ENCODE assay signal across 1 cellular context in the genomic region with DNA sequence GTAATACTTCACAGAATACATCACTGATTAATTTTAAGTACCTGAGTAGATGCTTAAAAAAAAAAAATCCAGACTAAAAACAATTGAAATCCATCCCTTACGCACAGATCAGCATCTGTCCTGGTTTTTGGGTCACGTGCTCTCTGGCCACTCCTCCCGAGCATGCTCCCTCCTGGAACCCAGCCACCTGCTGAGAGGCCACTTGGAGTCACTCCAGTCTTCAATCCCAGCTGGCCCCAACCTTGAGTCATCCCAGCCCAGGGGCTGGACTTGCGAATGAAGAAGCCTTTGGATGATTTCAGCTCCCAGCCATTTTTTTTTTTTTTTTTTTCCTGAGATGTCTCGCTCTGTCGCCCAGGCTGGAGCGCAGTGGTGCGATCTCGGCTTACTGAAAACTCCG.
TF ChIP-seq lines count a peak whose summit lies in the region.

No MANE protein-coding gene starts in this region.

TF ChIP-seq in GM23338, 12 proteins besides CTCF, POLR2A, EP300 and RAD21 (continued from another document):
- TF ChIP-seq, protein P1, sequence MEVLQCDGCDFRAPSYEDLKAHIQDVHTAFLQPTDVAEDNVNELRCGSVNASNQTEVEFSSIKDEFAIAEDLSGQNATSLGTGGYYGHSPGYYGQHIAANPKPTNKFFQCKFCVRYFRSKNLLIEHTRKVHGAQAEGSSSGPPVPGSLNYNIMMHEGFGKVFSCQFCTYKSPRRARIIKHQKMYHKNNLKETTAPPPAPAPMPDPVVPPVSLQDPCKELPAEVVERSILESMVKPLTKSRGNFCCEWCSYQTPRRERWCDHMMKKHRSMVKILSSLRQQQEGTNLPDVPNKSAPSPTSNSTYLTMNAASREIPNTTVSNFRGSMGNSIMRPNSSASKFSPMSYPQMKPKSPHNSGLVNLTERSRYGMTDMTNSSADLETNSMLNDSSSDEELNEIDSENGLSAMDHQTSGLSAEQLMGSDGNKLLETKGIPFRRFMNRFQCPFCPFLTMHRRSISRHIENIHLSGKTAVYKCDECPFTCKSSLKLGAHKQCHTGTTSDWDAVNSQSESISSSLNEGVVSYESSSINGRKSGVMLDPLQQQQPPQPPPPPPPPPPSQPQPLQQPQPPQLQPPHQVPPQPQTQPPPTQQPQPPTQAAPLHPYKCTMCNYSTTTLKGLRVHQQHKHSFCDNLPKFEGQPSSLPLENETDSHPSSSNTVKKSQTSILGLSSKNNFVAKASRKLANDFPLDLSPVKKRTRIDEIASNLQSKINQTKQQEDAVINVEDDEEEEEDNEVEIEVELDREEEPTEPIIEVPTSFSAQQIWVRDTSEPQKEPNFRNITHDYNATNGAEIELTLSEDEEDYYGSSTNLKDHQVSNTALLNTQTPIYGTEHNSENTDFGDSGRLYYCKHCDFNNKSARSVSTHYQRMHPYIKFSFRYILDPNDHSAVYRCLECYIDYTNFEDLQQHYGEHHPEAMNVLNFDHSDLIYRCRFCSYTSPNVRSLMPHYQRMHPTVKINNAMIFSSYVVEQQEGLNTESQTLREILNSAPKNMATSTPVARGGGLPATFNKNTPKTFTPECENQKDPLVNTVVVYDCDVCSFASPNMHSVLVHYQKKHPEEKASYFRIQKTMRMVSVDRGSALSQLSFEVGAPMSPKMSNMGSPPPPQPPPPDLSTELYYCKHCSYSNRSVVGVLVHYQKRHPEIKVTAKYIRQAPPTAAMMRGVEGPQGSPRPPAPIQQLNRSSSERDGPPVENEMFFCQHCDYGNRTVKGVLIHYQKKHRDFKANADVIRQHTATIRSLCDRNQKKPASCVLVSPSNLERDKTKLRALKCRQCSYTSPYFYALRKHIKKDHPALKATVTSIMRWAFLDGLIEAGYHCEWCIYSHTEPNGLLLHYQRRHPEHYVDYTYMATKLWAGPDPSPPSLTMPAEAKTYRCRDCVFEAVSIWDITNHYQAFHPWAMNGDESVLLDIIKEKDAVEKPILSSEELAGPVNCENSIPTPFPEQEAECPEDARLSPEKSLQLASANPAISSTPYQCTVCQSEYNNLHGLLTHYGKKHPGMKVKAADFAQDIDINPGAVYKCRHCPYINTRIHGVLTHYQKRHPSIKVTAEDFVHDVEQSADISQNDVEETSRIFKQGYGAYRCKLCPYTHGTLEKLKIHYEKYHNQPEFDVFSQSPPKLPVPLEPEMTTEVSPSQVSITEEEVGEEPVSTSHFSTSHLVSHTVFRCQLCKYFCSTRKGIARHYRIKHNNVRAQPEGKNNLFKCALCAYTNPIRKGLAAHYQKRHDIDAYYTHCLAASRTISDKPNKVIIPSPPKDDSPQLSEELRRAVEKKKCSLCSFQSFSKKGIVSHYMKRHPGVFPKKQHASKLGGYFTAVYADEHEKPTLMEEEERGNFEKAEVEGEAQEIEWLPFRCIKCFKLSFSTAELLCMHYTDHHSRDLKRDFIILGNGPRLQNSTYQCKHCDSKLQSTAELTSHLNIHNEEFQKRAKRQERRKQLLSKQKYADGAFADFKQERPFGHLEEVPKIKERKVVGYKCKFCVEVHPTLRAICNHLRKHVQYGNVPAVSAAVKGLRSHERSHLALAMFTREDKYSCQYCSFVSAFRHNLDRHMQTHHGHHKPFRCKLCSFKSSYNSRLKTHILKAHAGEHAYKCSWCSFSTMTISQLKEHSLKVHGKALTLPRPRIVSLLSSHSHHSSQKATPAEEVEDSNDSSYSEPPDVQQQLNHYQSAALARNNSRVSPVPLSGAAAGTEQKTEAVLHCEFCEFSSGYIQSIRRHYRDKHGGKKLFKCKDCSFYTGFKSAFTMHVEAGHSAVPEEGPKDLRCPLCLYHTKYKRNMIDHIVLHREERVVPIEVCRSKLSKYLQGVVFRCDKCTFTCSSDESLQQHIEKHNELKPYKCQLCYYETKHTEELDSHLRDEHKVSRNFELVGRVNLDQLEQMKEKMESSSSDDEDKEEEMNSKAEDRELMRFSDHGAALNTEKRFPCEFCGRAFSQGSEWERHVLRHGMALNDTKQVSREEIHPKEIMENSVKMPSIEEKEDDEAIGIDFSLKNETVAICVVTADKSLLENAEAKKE (CRISPR knock-in tag; IDR thresholded peaks at IDR 0.05), result no peak
- TF ChIP-seq, protein P2, sequence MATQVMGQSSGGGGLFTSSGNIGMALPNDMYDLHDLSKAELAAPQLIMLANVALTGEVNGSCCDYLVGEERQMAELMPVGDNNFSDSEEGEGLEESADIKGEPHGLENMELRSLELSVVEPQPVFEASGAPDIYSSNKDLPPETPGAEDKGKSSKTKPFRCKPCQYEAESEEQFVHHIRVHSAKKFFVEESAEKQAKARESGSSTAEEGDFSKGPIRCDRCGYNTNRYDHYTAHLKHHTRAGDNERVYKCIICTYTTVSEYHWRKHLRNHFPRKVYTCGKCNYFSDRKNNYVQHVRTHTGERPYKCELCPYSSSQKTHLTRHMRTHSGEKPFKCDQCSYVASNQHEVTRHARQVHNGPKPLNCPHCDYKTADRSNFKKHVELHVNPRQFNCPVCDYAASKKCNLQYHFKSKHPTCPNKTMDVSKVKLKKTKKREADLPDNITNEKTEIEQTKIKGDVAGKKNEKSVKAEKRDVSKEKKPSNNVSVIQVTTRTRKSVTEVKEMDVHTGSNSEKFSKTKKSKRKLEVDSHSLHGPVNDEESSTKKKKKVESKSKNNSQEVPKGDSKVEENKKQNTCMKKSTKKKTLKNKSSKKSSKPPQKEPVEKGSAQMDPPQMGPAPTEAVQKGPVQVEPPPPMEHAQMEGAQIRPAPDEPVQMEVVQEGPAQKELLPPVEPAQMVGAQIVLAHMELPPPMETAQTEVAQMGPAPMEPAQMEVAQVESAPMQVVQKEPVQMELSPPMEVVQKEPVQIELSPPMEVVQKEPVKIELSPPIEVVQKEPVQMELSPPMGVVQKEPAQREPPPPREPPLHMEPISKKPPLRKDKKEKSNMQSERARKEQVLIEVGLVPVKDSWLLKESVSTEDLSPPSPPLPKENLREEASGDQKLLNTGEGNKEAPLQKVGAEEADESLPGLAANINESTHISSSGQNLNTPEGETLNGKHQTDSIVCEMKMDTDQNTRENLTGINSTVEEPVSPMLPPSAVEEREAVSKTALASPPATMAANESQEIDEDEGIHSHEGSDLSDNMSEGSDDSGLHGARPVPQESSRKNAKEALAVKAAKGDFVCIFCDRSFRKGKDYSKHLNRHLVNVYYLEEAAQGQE (IDR thresholded peaks at IDR 0.05; ENCODE audit: unreplicated experiment), result no peak
- TF ChIP-seq STAT1 (IDR thresholded peaks at IDR 0.05; ENCODE audit: unreplicated experiment) (no peak), EZH2phosphoT487 (IDR thresholded peaks at IDR 0.05; ENCODE audit: unreplicated experiment) (no peak), EZH2 (IDR thresholded peaks at IDR 0.05; ENCODE audit: low read depth, unreplicated experiment) (no peak), JUNB (IDR thresholded peaks at IDR 0.05; ENCODE audit: unreplicated experiment) (no peak), POLR2AphosphoS5 (IDR thresholded peaks at IDR 0.05; ENCODE audit: low read depth) (no peak), CREB1 (CRISPR knock-in tag; IDR thresholded peaks at IDR 0.05; ENCODE audit: low read depth) (no peak)
- TF ChIP-seq, protein P3, sequence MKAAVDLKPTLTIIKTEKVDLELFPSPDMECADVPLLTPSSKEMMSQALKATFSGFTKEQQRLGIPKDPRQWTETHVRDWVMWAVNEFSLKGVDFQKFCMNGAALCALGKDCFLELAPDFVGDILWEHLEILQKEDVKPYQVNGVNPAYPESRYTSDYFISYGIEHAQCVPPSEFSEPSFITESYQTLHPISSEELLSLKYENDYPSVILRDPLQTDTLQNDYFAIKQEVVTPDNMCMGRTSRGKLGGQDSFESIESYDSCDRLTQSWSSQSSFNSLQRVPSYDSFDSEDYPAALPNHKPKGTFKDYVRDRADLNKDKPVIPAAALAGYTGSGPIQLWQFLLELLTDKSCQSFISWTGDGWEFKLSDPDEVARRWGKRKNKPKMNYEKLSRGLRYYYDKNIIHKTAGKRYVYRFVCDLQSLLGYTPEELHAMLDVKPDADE (IDR thresholded peaks at IDR 0.05), result no peak
